In the genomic region with DNA sequence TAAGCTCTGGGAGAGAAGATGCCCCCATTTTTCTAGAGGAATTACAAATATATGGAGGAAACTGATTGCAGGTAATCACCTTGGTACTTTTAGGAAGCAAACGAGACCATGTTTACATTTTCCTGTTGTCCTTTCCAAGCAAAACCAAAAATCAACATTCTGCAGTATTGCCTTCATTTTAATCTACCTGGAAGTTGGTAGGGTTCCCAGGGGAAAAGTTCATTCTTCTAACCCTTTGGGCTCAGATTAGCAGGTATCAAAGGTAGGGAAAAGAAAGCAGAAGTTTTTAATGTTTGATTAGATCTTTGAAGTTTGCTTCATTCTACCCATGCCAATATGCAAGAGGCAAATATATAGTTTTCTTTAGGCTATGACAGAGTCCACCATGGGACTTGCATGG, we compare ENCODE assay signal across 31 cellular contexts.
"Had no signal": no experiment of that assay in that cellular context is flagged by ENCODE, and none has a peak within 500 bp of the region (broad histone marks: within the 10 kb centered on the region; RNA-seq: fewer than 3 reads in every experiment).

No MANE protein-coding gene starts in this region.

- H3K36me3 ChIP-seq: neural progenitor cell, ovary, spleen, suprapubic skin, tibial artery, transverse colon, upper lobe of right lung, uterus had no signal

- H3K4me3 ChIP-seq: neural progenitor cell, ovary, psoas muscle, skin epidermis, smooth muscle cell, spleen, suprapubic skin, testis, tibial artery, transverse colon, upper lobe of right lung, uterus had no signal

- H3K27ac ChIP-seq: neural progenitor cell, ovary, parathyroid adenoma, psoas muscle, skin epidermis, spleen, suprapubic skin, testis, tibial artery, transverse colon, upper lobe of right lung, uterus had no signal

- H3K9me3 ChIP-seq: ovary, psoas muscle, spleen, suprapubic skin, testis, tibial artery, transverse colon, upper lobe of right lung, uterus had no signal

- H3K4me1 ChIP-seq: parathyroid adenoma, psoas muscle, spleen, suprapubic skin, testis, tibial artery, transverse colon, upper lobe of right lung, uterus had no signal

- H3K4me1 Mint-ChIP-seq: natural killer cell; nephron; neural progenitor cell; stimulated activated naive CD8-positive, alpha-beta T cell treated with anti-CD3 and anti-CD28 coated beads, Interleukin-15, amount 100 ng/mL, for 72 hours had no signal

- H3K27me3 ChIP-seq: ovary, suprapubic skin, testis, tibial artery, uterus had no signal

- H3K9ac ChIP-seq: neural progenitor cell, parathyroid adenoma had no signal

- H3K79me2 ChIP-seq: parathyroid adenoma had no signal

- H2AFZ ChIP-seq: parathyroid adenoma had no signal

- H3K27ac Mint-ChIP-seq: natural killer cell; nephron; neural progenitor cell; progenitor cell of endocrine pancreas; stimulated activated memory B cell treated with anti-CD40 and anti-IgM and Interleukin-4, amounts not matched to agents 10 μg/mL and 1 μg/mL and 100 μg/mL, for 72 hours; stimulated activated naive CD8-positive, alpha-beta T cell treated with anti-CD3 and anti-CD28 coated beads, Interleukin-15, amount 100 ng/mL, for 72 hours; type B pancreatic cell had no signal

- H3K4me2 ChIP-seq: neural progenitor cell, smooth muscle cell had no signal

- DNase-seq: natural killer cell; occipital lobe; ovary; posterior cingulate gyrus; psoas muscle; right cardiac atrium; spleen; stimulated activated CD4-positive, alpha-beta T cell treated with anti-CD3 and anti-CD28 coated beads, Interleukin-12 subunit alpha, Interleukin-12 subunit beta, amount 100 ng/mL, for 4 hours; stimulated activated CD4-positive, alpha-beta T cell treated with anti-CD3 and anti-CD28 coated beads, Interleukin-1b, Interleukin-23, amount 100 ng/mL, for 48 hours; stimulated activated CD4-positive, alpha-beta T cell treated with anti-CD3 and anti-CD28 coated beads, Interleukin-4, amount 100 ng/mL, for 1 hour; stimulated activated CD4-positive, alpha-beta T cell treated with anti-CD3 and anti-CD28 coated beads, Interleukin-4, amount 100 ng/mL, for 4 hours; stimulated activated CD8-positive, alpha-beta memory T cell treated with anti-CD3 and anti-CD28 coated beads, Interleukin-4, amount 100 ng/mL, for 48 hours; stimulated activated naive CD4-positive, alpha-beta T cell; stimulated activated naive CD8-positive, alpha-beta T cell treated with anti-CD3 and anti-CD28 coated beads, Interleukin-15, amount 100 ng/mL, for 72 hours; stimulated activated naive CD8-positive, alpha-beta T cell treated with anti-CD3 and anti-CD28 coated beads, Interleukin-15, Interleukin-2, amounts not matched to agents 100 U/mL and 50 U/mL, for 24 hours; substantia nigra; testis; tibial artery; transverse colon; upper lobe of right lung; uterus had no signal

- ATAC-seq: natural killer cell; psoas muscle; right cardiac atrium; sciatic nerve; stimulated activated memory B cell treated with anti-CD40 and anti-IgM and Interleukin-4, amounts not matched to agents 10 μg/mL and 1 μg/mL and 100 μg/mL, for 72 hours; stimulated activated naive CD8-positive, alpha-beta T cell treated with anti-CD3 and anti-CD28 coated beads, Interleukin-15, amount 100 ng/mL, for 72 hours; stimulated activated naive CD8-positive, alpha-beta T cell treated with anti-CD3 and anti-CD28 coated beads, Interleukin-15, Interleukin-2, amounts not matched to agents 100 U/mL and 50 U/mL, for 24 hours; upper lobe of right lung had no signal

- H3K4me3 Mint-ChIP-seq: natural killer cell; nephron; neural progenitor cell; stimulated activated memory B cell treated with anti-CD40 and anti-IgM and Interleukin-4, amounts not matched to agents 10 μg/mL and 1 μg/mL and 100 μg/mL, for 72 hours; stimulated activated naive CD8-positive, alpha-beta T cell treated with anti-CD3 and anti-CD28 coated beads, Interleukin-15, amount 100 ng/mL, for 72 hours; type B pancreatic cell had no signal

- H3K36me3 Mint-ChIP-seq: natural killer cell; neural progenitor cell; stimulated activated memory B cell treated with anti-CD40 and anti-IgM and Interleukin-4, amounts not matched to agents 10 μg/mL and 1 μg/mL and 100 μg/mL, for 72 hours; type B pancreatic cell had no signal

- H3K9me3 Mint-ChIP-seq: nephron; neural progenitor cell; stimulated activated memory B cell treated with anti-CD40 and anti-IgM and Interleukin-4, amounts not matched to agents 10 μg/mL and 1 μg/mL and 100 μg/mL, for 72 hours; stimulated activated naive CD8-positive, alpha-beta T cell treated with anti-CD3 and anti-CD28 coated beads, Interleukin-15, amount 100 ng/mL, for 72 hours had no signal
